Comparison of ENCODE assay signal across 11 cellular contexts in the genomic region with DNA sequence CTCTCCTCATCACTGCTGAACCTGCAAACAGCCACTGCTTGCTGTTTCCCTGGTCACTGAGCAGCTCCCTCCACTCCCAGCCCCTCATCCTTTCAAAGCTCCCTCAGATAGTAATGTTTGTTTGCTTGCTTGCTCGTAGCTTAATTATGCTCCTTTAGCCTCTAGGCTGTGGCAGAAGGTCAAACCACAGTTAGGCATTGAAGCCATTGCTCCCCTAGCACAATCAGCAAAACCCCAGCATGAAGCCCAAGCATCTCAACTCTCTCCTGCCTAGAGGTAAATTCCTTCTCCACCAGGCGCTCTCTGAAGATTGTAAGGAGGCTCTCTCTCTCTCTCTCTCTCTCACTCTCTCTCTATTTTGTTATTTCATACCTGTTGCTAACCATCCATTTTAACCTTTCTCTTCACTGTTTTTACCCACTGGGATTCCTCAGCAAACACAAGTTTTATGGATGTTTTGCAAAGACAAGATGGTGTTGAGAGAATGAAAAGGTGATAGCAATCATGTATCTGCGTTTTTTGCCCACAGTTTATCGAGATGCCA.
DNase-seq lines count a peak whose midpoint lies in the region; TF ChIP-seq lines count a peak whose summit lies in the region.
"Had no signal": no experiment of that assay in that cellular context is flagged by ENCODE, and none has a peak within 500 bp of the region (broad histone marks: within the 10 kb centered on the region; RNA-seq: fewer than 3 reads in every experiment).

No MANE protein-coding gene starts in this region.

- no peak overlapping the region for H2AFZ ChIP-seq in Karpas-422 (ENCODE audit: low read length)

- no peak overlapping the region for H3K27ac ChIP-seq in Karpas-422 (ENCODE audit: low read length)
- H3K27ac ChIP-seq in sigmoid colon: peak overlapping the region in 3 of 4 donors; percentile 74 to 85 (median 77)

- no peaks in the 10 kb centered on the region for H4K20me1 ChIP-seq in Karpas-422 (ENCODE audit: insufficient read depth, low read depth, low read length)

- no peak for TF ChIP-seq POLR2A in sigmoid colon (IDR thresholded peaks at IDR 0.05)

- intact Hi-C loops in sigmoid colon (cut with DNase I): loop anchor here (5.0 kb wide), 1 partner anchor 66 kb away; no protein-coding TSS in a partner anchor

- no peak for DNase-seq in Karpas-422
- peak; percentile 68 for DNase-seq in NCI-H69 (lab: John Stamatoyannopoulos, UW)
- DNase-seq in iPS-NIHi7 (ENCODE audit: extremely low spot score): peak; percentile 19
- DNase-seq in sigmoid colon: no peak
- DNase-seq in NCI-H2196 (lab: John Stamatoyannopoulos, UW; ENCODE audit: unreplicated experiment): no peak
- no peak for DNase-seq in activated T-cell treated with anti-CD3 and anti-CD28 coated beads, Interleukin-2, amount 50 U/mL, for 48 hours
- no peak for DNase-seq in NCI-H510A (lab: John Stamatoyannopoulos, UW)
- DNase-seq: BE2C; CD8-positive, alpha-beta T cell; NCI-H1436 treated with DMSO at 0.1 percent for 48 hours; NCI-H2107 had no signal

- no peak overlapping the region for H3K4me3 ChIP-seq in Karpas-422 (ENCODE audit: low read length)
- H3K4me3 ChIP-seq in sigmoid colon: no peak overlapping the region

- H3K27me3 ChIP-seq in Karpas-422 (ENCODE audit: low read length): no peaks in the 10 kb centered on the region
- H3K27me3 ChIP-seq in sigmoid colon: no peaks in the 10 kb centered on the region
- H3K27me3 ChIP-seq: BE2C had no signal

- WGBS in sigmoid colon, 2 donors: 73 to 84% methylated on average over 4 of the region's 4 CpGs

- TF ChIP-seq CTCF in sigmoid colon (IDR thresholded peaks at IDR 0.05): no peak

- peak overlapping the region; percentile 29 for H3K4me2 ChIP-seq in Karpas-422 (ENCODE audit: low read depth, low read length, poor library complexity, severe bottlenecking)

- no peak overlapping the region for H3K9ac ChIP-seq in Karpas-422 (ENCODE audit: low read length)

- TF ChIP-seq EP300 in sigmoid colon (IDR thresholded peaks at IDR 0.05): no peak

- H3K9me2 ChIP-seq in Karpas-422 (replicated peaks; ENCODE audit: insufficient read depth, low read length): no peaks in the 10 kb centered on the region

- H3K36me3 ChIP-seq in Karpas-422 (ENCODE audit: insufficient read depth, low read length) (no peaks in the 10 kb centered on the region), sigmoid colon (no peaks in the 10 kb centered on the region)
- H3K36me3 ChIP-seq: BE2C had no signal

- H3K4me1 ChIP-seq in Karpas-422 (ENCODE audit: low read length) (no peaks in the 10 kb centered on the region; the same call in 1 of the 2 replicates), sigmoid colon (peaks cover 2 to 54% (median 24%) of the 10 kb centered on the region in 4 donors)
- H3K4me1 ChIP-seq: BE2C had no signal

- no peaks in the 10 kb centered on the region for H3K9me3 ChIP-seq in Karpas-422 (ENCODE audit: low read length)
- no peaks in the 10 kb centered on the region for H3K9me3 ChIP-seq in sigmoid colon
- H3K9me3 ChIP-seq: BE2C had no signal

- H3K79me2 ChIP-seq in Karpas-422 (ENCODE audit: low read length): no peaks in the 10 kb centered on the region

Comparison
In these comparisons a context has a peak if more than half of its experiments do, and no peak if none do; other contexts are left out.
1. DNase-seq: peak in NCI-H69 (single experiment) and iPS-NIHi7 (single experiment); none in Karpas-422 (single experiment), sigmoid colon (single experiment), NCI-H2196 (single experiment), activated T-cell treated with anti-CD3 and anti-CD28 coated beads, Interleukin-2, amount 50 U/mL, for 48 hours (0 of 2) and NCI-H510A (single experiment).